Comparison of ENCODE assay signal across 1 cellular context in genomic region chr14:58196198-58196597, GRCh38.
TF ChIP-seq lines count a peak whose summit lies in the region.

No MANE protein-coding gene starts in this region.

TF ChIP-seq in K562, 482 proteins besides CTCF, POLR2A, EP300 and RAD21:
- TF ChIP-seq FOXJ2 (tag; IDR thresholded peaks at IDR 0.05), result peak; percentile 51; the same call in 1 of the 2 replicates
- TF ChIP-seq ZNF507 (tag; conservative IDR thresholded peaks at IDR 0.05), result no peak
- TF ChIP-seq STAT5A (IDR thresholded peaks at IDR 0.05; ENCODE audit: borderline replicate concordance, low read length), result peak; percentile 79
- TF ChIP-seq VEZF1 (CRISPR knock-in tag; IDR thresholded peaks at IDR 0.05), result peak; percentile 42
- peak; percentile 75 for TF ChIP-seq RFX1 (IDR thresholded peaks at IDR 0.05)
- no peak for TF ChIP-seq NFE2L1 (tag; IDR thresholded peaks at IDR 0.05; ENCODE audit: borderline replicate concordance, low read depth)
